ENCODE assay signal across 12 cellular contexts in genomic region chr2:68237976-68238580, GRCh38. TPM values are rescaled to one million over a fixed set of nuclear protein-coding genes. Genes with fewer than 3 reads are reported as not detected.
DNase-seq lines count a peak whose midpoint lies in the region; ATAC-seq and TF ChIP-seq lines count a peak whose summit lies in the region.
"Had no signal": no experiment of that assay in that cellular context is flagged by ENCODE, and none has a peak within 500 bp of the region (broad histone marks: within the 10 kb centered on the region; RNA-seq: fewer than 3 reads in every experiment).

No MANE protein-coding gene starts in this region.

- TF ChIP-seq CTCF in Loucy (conservative IDR thresholded peaks at IDR 0.05; ENCODE audit: low read length) (no peak), osteocyte (IDR thresholded peaks at IDR 0.05) (no peak)

- H4K20me1 ChIP-seq in Loucy (ENCODE audit: insufficient read depth, low read length, poor library complexity, severe bottlenecking) = peaks cover 100% of the 10 kb centered on the region

- H3K36me3 Mint-ChIP-seq in central memory CD8-positive, alpha-beta T cell (ENCODE audit: insufficient read depth) = peaks cover 14% of the 10 kb centered on the region
- H3K36me3 Mint-ChIP-seq in osteocyte (ENCODE audit: unreplicated experiment) = no peaks in the 10 kb centered on the region

- H3K79me2 ChIP-seq in Loucy (ENCODE audit: insufficient read depth, low read length) = peaks cover 100% of the 10 kb centered on the region

- H3K36me3 ChIP-seq in Loucy (ENCODE audit: insufficient read depth, low read length) (peaks cover 12% of the 10 kb centered on the region), H7 (replicated peaks; ENCODE audit: control insufficient read depth, insufficient read depth, low read length) (no peaks in the 10 kb centered on the region)
- H3K36me3 ChIP-seq: heart right ventricle had no signal

- H2AFZ ChIP-seq in Loucy (ENCODE audit: low read length) = no peak overlapping the region

- no peaks in the 10 kb centered on the region for H3K27me3 ChIP-seq in Loucy (ENCODE audit: insufficient read depth, low read length, poor library complexity, severe bottlenecking)
- no peaks in the 10 kb centered on the region for H3K27me3 ChIP-seq in H7 (ENCODE audit: control insufficient read depth, insufficient read depth, low read length)
- H3K27me3 ChIP-seq: heart right ventricle, testis had no signal

- H3K4me1 ChIP-seq in Loucy (ENCODE audit: insufficient read depth, low read length, poor library complexity, severe bottlenecking) = peaks cover 38% of the 10 kb centered on the region

- H3K9me3 Mint-ChIP-seq in central memory CD8-positive, alpha-beta T cell = no peaks in the 10 kb centered on the region
- no peaks in the 10 kb centered on the region for H3K9me3 Mint-ChIP-seq in osteocyte (ENCODE audit: unreplicated experiment)
- H3K9me3 Mint-ChIP-seq: activated naive CD8-positive, alpha-beta T cell treated with anti-CD3 and anti-CD28 coated beads, Interleukin-2, amount 10 ng/mL, durations not matched to agents 7 days and 5 days had no signal

- H3K4me3 ChIP-seq in Loucy (ENCODE audit: low read length, poor library complexity, severe bottlenecking) = no peak overlapping the region
- H3K4me3 ChIP-seq in H7 (ENCODE audit: insufficient read depth, low read depth, low read length) = no peak overlapping the region
- H3K4me3 ChIP-seq: heart right ventricle, testis had no signal

- H3K27ac Mint-ChIP-seq in central memory CD8-positive, alpha-beta T cell (ENCODE audit: low read depth) = peak overlapping the region; percentile 79
- H3K27ac Mint-ChIP-seq in osteocyte (ENCODE audit: unreplicated experiment) = peak overlapping the region; percentile 83
- H3K27ac Mint-ChIP-seq: activated naive CD8-positive, alpha-beta T cell treated with anti-CD3 and anti-CD28 coated beads, Interleukin-2, amount 10 ng/mL, durations not matched to agents 7 days and 5 days had no signal

- H3K9me3 ChIP-seq in Loucy (ENCODE audit: insufficient read depth, low read depth, low read length) = no peaks in the 10 kb centered on the region
- H3K9me3 ChIP-seq: heart right ventricle, testis had no signal

- H3K9me2 ChIP-seq in Loucy (replicated peaks; ENCODE audit: low read depth, low read length) = no peaks in the 10 kb centered on the region

- H3K4me2 ChIP-seq in Loucy (ENCODE audit: low read depth, low read length, poor library complexity, severe bottlenecking) = peak overlapping the region; percentile 0

- H3F3A ChIP-seq in Loucy (ENCODE audit: low read depth) = no peaks in the 10 kb centered on the region; the same call in 1 of the 2 replicates

- H3K27me3 Mint-ChIP-seq in central memory CD8-positive, alpha-beta T cell = no peaks in the 10 kb centered on the region
- H3K27me3 Mint-ChIP-seq in osteocyte (ENCODE audit: unreplicated experiment) = no peaks in the 10 kb centered on the region
- H3K27me3 Mint-ChIP-seq: activated naive CD8-positive, alpha-beta T cell treated with anti-CD3 and anti-CD28 coated beads, Interleukin-2, amount 10 ng/mL, durations not matched to agents 7 days and 5 days had no signal

- peak overlapping the region; percentile 69 for H3K4me3 Mint-ChIP-seq in central memory CD8-positive, alpha-beta T cell
- H3K4me3 Mint-ChIP-seq in osteocyte (ENCODE audit: unreplicated experiment) = peak overlapping the region; percentile 58
- H3K4me3 Mint-ChIP-seq: activated naive CD8-positive, alpha-beta T cell treated with anti-CD3 and anti-CD28 coated beads, Interleukin-2, amount 10 ng/mL, durations not matched to agents 7 days and 5 days had no signal

- no peak for ATAC-seq in central memory CD8-positive, alpha-beta T cell (replicated peaks; ENCODE audit: extremely low read depth, poor library complexity, severe bottlenecking)

- H3K9ac ChIP-seq in Loucy (ENCODE audit: low read depth, low read length, poor library complexity, severe bottlenecking) = no peak overlapping the region

- peaks cover 70% of the 10 kb centered on the region for H3K4me1 Mint-ChIP-seq in central memory CD8-positive, alpha-beta T cell
- H3K4me1 Mint-ChIP-seq in osteocyte (ENCODE audit: unreplicated experiment) = peaks cover 53% of the 10 kb centered on the region

- DNase-seq in EL = peak; percentile 24
- no peak for DNase-seq in central memory CD8-positive, alpha-beta T cell (ENCODE audit: low spot score in 2 of 2)
- DNase-seq in osteocyte (ENCODE audit: extremely low spot score, unreplicated experiment) = no peak
- DNase-seq in NCI-H2196 treated with DMSO at 0.1 percent for 48 hours (lab: John Stamatoyannopoulos, UW; ENCODE audit: unreplicated experiment) = no peak
- no peak for DNase-seq in KG1 (lab: John Stamatoyannopoulos, UW)
- DNase-seq in H7 = no peak
- DNase-seq: activated naive CD8-positive, alpha-beta T cell treated with anti-CD3 and anti-CD28 coated beads, Interleukin-2, amount 10 ng/mL, durations not matched to agents 7 days and 5 days; DMS53; effector CD8-positive, alpha-beta T cell; heart right ventricle; testis had no signal

RNA-seq across cellular contexts. Expression of gene PPP3R1, which starts 14.3 kb away (rescaled TPM):
- total RNA-seq in osteocyte = 68.4 and 69.3 TPM in 2 replicates
- total RNA-seq in H7 (2014; rRNA removed; shearing (Covaris generic)) = 20.1 and 24.1 TPM in 2 replicates
